1 cellular context compared by ENCODE assay signal in genomic region chr1:115726570-115726969, GRCh38.
A peak's percentile ranks its signal among the peaks of the same experiment; 100 is the strongest.
TF ChIP-seq lines count a peak whose summit lies in the region.

No MANE protein-coding gene starts in this region.

TF ChIP-seq in IMR-90, 13 proteins besides CTCF, POLR2A, EP300 and RAD21:
- TF ChIP-seq USF2 (IDR thresholded peaks at IDR 0.05; ENCODE audit: low read depth, low read length) (no peak), MAFK (IDR thresholded peaks at IDR 0.05; ENCODE audit: low read depth, low read length) (peak; percentile 55), FOS (IDR thresholded peaks at IDR 0.05; ENCODE audit: low read depth, low read length) (no peak), ELK1 (IDR thresholded peaks at IDR 0.05; ENCODE audit: borderline replicate concordance, low read depth, low read length) (no peak), RFX5 (IDR thresholded peaks at IDR 0.05; ENCODE audit: low read depth, low read length) (no peak)
TF ChIP-seq in IMR-90: peak in this region for 1.
